ENCODE assay signal across 9 cellular contexts in genomic region chr12:13205809-13206559, GRCh38. TPM values are rescaled to one million over a fixed set of nuclear protein-coding genes. Genes with fewer than 3 reads are reported as not detected.
DNase-seq lines count a peak whose midpoint lies in the region; ATAC-seq lines count a peak whose summit lies in the region.
"Had no signal": no experiment of that assay in that cellular context is flagged by ENCODE, and none has a peak within 500 bp of the region (broad histone marks: within the 10 kb centered on the region; RNA-seq: fewer than 3 reads in every experiment).

No MANE protein-coding gene starts in this region.

- DNase-seq in H4 (ENCODE audit: low spot score), result peak; percentile 96
- peak; percentile 93 for DNase-seq in SW480 (ENCODE audit: low spot score)
- no peak for DNase-seq in activated gamma-delta T cell (lab: John Stamatoyannopoulos, UW)
- DNase-seq in effector memory CD8-positive, alpha-beta T cell, result no peak
- DNase-seq: naive B cell had no signal

- H3K36me3 Mint-ChIP-seq in effector memory CD8-positive, alpha-beta T cell (ENCODE audit: insufficient read depth), result peaks cover 2% of the 10 kb centered on the region
- H3K36me3 Mint-ChIP-seq: naive B cell had no signal

- no peak overlapping the region for H3K9ac ChIP-seq in skeletal muscle tissue (ENCODE audit: low read depth in 1 of 3, low read length in 3 of 3)

- 44 to 57% methylated on average over 3 of the region's 3 CpGs for WGBS in esophagus, 2 donors

- H3K27me3 ChIP-seq in esophagus (ENCODE audit: control insufficient read depth in 1 of 2, insufficient read depth in 2 of 2, low read length in 2 of 2), result no peaks in the 10 kb centered on the region
- peaks cover 0 to 4% (median 3%) of the 10 kb centered on the region in 3 donors for H3K27me3 ChIP-seq in skeletal muscle tissue (ENCODE audit: control insufficient read depth in 3 of 3, insufficient read depth in 3 of 3, low read length in 3 of 3)

- peaks cover 4 to 5% of the 10 kb centered on the region in 2 donors for H3K4me1 Mint-ChIP-seq in effector memory CD8-positive, alpha-beta T cell (ENCODE audit: low read depth in 2 of 2)

- H3K27ac ChIP-seq in esophagus (ENCODE audit: low read depth in 2 of 2, low read length in 1 of 2) (peak overlapping the region; percentile 47 to 57), skeletal muscle tissue (ENCODE audit: low read depth, low read length) (peak overlapping the region; percentile 47)

- no peak for ATAC-seq in effector memory CD8-positive, alpha-beta T cell (replicated peaks)
- no peak for ATAC-seq in GM21619 (IDR thresholded peaks at IDR 0.05; ENCODE audit: unreplicated experiment)
- ATAC-seq in GM18907 (IDR thresholded peaks at IDR 0.05; ENCODE audit: unreplicated experiment), result no peak

- no peak overlapping the region for H3K4me3 ChIP-seq in esophagus (ENCODE audit: low read depth in 1 of 2, low read length in 2 of 2)
- H3K4me3 ChIP-seq in skeletal muscle tissue (ENCODE audit: low read length in 3 of 3), result peak overlapping the region in 1 of 3 donors; percentile 17

- peaks cover 44 to 55% of the 10 kb centered on the region in 2 donors for H3K27me3 Mint-ChIP-seq in effector memory CD8-positive, alpha-beta T cell

- H3K27ac Mint-ChIP-seq in effector memory CD8-positive, alpha-beta T cell, result no peak overlapping the region

- H3K9me3 Mint-ChIP-seq in effector memory CD8-positive, alpha-beta T cell, result no peaks in the 10 kb centered on the region
- H3K9me3 Mint-ChIP-seq: naive B cell had no signal

- H3K4me3 Mint-ChIP-seq in effector memory CD8-positive, alpha-beta T cell, result no peak overlapping the region
- H3K4me3 Mint-ChIP-seq: naive B cell had no signal

- H3K4me1 ChIP-seq in esophagus (ENCODE audit: control insufficient read depth in 2 of 2, insufficient read depth in 2 of 2, low read length in 1 of 2), result peaks cover 0 to 6% of the 10 kb centered on the region in 2 donors
- H3K4me1 ChIP-seq in skeletal muscle tissue (ENCODE audit: control insufficient read depth in 3 of 3, insufficient read depth in 3 of 3, low read length in 3 of 3), result peaks cover 30 to 63% (median 50%) of the 10 kb centered on the region in 3 donors

- H3K36me3 ChIP-seq in esophagus (ENCODE audit: control insufficient read depth in 2 of 2, insufficient read depth in 2 of 2, low read length in 1 of 2) (peaks cover 2 to 5% of the 10 kb centered on the region in 2 donors), skeletal muscle tissue (ENCODE audit: control insufficient read depth in 3 of 3, insufficient read depth in 3 of 3, low read length in 3 of 3) (peaks cover 0 to 3% (median 0%) of the 10 kb centered on the region in 3 donors)

- H3K9me3 ChIP-seq in esophagus (ENCODE audit: control insufficient read depth in 2 of 2, insufficient read depth in 1 of 2, low read depth in 1 of 2, low read length in 1 of 2), result no peaks in the 10 kb centered on the region
- H3K9me3 ChIP-seq in skeletal muscle tissue (ENCODE audit: control insufficient read depth in 3 of 3, low read length in 3 of 3), result no peaks in the 10 kb centered on the region

RNA-seq across cellular contexts. Expression of gene EMP1, which starts 9.5 kb away (rescaled TPM):
- total RNA-seq in H4 (2014; rRNA removed; shearing (Covaris generic)), result 44.5 and 97.8 TPM in 2 replicates
- polyA plus RNA-seq in esophagus, result 1,000 to 10,000 TPM; 1,597 to 1,599 TPM
- 40.2 TPM for total RNA-seq in skeletal muscle tissue

Comparison
In these comparisons a context has a peak if more than half of its experiments do, and no peak if none do; other contexts are left out.
1. DNase-seq: peak in H4 (single experiment) and SW480 (single experiment); none in activated gamma-delta T cell (single experiment) and effector memory CD8-positive, alpha-beta T cell (0 of 3).